Comparison of ENCODE assay signal across 19 cellular contexts in the genomic region with DNA sequence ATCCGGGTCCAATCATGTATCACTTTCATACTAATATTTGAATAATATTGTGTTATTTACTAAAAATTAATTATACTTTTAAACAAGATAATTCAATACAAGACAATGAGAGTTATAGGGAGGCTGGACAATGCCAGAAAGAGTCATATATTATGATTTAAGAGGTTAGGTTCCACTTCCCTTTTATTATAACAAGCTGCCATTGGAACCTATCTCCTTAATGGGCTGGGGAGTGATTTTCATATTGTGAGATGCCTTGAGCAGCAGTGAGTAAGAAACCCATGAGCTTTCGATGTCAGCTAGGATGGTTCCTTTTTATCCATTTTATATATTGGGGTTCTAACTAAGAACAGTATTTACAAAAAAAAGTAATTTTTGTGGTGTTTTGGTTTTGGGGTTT.
"Had no signal": no experiment of that assay in that cellular context is flagged by ENCODE, and none has a peak within 500 bp of the region (broad histone marks: within the 10 kb centered on the region; RNA-seq: fewer than 3 reads in every experiment).

No MANE protein-coding gene starts in this region.

- H3K27me3 ChIP-seq: dorsolateral prefrontal cortex, heart left ventricle, neutrophil, right lobe of liver, testis, tibial nerve, upper lobe of right lung, vagina had no signal

- H3K9me3 ChIP-seq: heart left ventricle, mucosa of descending colon, neutrophil, psoas muscle, right lobe of liver, testis, tibial nerve, upper lobe of right lung, vagina had no signal

- H3K4me1 ChIP-seq: heart left ventricle, psoas muscle, testis, tibial nerve, upper lobe of right lung, vagina had no signal

- H3K27ac ChIP-seq: dorsolateral prefrontal cortex, heart left ventricle, neutrophil, psoas muscle, right lobe of liver, testis, tibial nerve, upper lobe of right lung, vagina had no signal

- DNase-seq: dorsolateral prefrontal cortex; effector CD8-positive, alpha-beta T cell; foreskin melanocyte; heart left ventricle; hypothalamus; kidney glomerular epithelial cell; mammary epithelial cell; mucosa of descending colon; naive thymus-derived CD8-positive, alpha-beta T cell; psoas muscle; retina; right lobe of liver; stimulated activated CD4-positive, alpha-beta T cell treated with anti-CD3 and anti-CD28 coated beads, Interleukin-4, amount 100 ng/mL, for 24 hours; testis; upper lobe of right lung had no signal

- H3K36me3 ChIP-seq: heart left ventricle, neutrophil, right lobe of liver, tibial nerve, upper lobe of right lung, vagina had no signal

- H3K4me3 ChIP-seq: dorsolateral prefrontal cortex, heart left ventricle, mucosa of descending colon, psoas muscle, right lobe of liver, testis, tibial nerve, upper lobe of right lung, vagina had no signal

- ATAC-seq: heart left ventricle; mucosa of descending colon; naive thymus-derived CD8-positive, alpha-beta T cell; psoas muscle; right lobe of liver; stimulated activated memory B cell treated with anti-CD40 and anti-IgM and Interleukin-4, amounts not matched to agents 10 μg/mL and 1 μg/mL and 100 μg/mL, for 72 hours; upper lobe of right lung had no signal
